ENCODE assay signal across 20 cellular contexts in genomic region chr18:77754475-77755044, GRCh38.
DNase-seq lines count a peak whose midpoint lies in the region; ATAC-seq and TF ChIP-seq lines count a peak whose summit lies in the region.
"Had no signal": no experiment of that assay in that cellular context is flagged by ENCODE, and none has a peak within 500 bp of the region (broad histone marks: within the 10 kb centered on the region; RNA-seq: fewer than 3 reads in every experiment).

No MANE protein-coding gene starts in this region.

- peak; percentile 17 for DNase-seq in COR-L47 (lab: John Stamatoyannopoulos, UW)
- DNase-seq in H7, result peak; percentile 41
- peak; percentile 52 for DNase-seq in NCI-H69 (lab: John Stamatoyannopoulos, UW)
- DNase-seq in NOMO-1 treated with dmso at 0.1 percent for 144 hours (lab: John Stamatoyannopoulos, UW; ENCODE audit: unreplicated experiment), result no peak
- DNase-seq in hepatocyte (ENCODE audit: low spot score), result no peak
- DNase-seq: DMS53; EL; Karpas-422; MV-4-11; NCI-H187 treated with DMSO at 0.1 percent for 48 hours; NCI-H2171 treated with DMSO at 0.1 percent for 48 hours; NCI-H526; NK-92 treated with Interleukin-12 subunit alpha and Interleukin-12 subunit beta, amount 100 ng/mL, for 24 hours; SIG-M5; SK-N-SH had no signal

- H4K20me1 ChIP-seq in hepatocyte (ENCODE audit: insufficient read depth, poor library complexity, severe bottlenecking), result no peaks in the 10 kb centered on the region

- no peak overlapping the region for H2AFZ ChIP-seq in hepatocyte

- no peak overlapping the region; the same call in 1 of the 2 replicates for H3K9ac ChIP-seq in iPS-20b (ENCODE audit: low read depth, low read length)
- H3K9ac ChIP-seq: SK-N-SH had no signal

- H3K27me3 ChIP-seq in H7 (ENCODE audit: control insufficient read depth, insufficient read depth, low read length), result no peaks in the 10 kb centered on the region
- no peaks in the 10 kb centered on the region for H3K27me3 ChIP-seq in iPS-20b (ENCODE audit: insufficient read depth, low read length)
- H3K27me3 ChIP-seq in hepatocyte, result peaks cover 4% of the 10 kb centered on the region

- no peak for TF ChIP-seq CTCF in hepatocyte (IDR thresholded peaks at IDR 0.05; ENCODE audit: poor library complexity)

- H3K9me3 ChIP-seq in iPS-20b (ENCODE audit: insufficient read depth, low read depth, low read length) (no peaks in the 10 kb centered on the region), hepatocyte (ENCODE audit: low read depth) (no peaks in the 10 kb centered on the region)
- H3K9me3 ChIP-seq: SK-N-SH had no signal

- H3K36me3 ChIP-seq in H7 (replicated peaks; ENCODE audit: control insufficient read depth, insufficient read depth, low read length) (no peaks in the 10 kb centered on the region), iPS-20b (ENCODE audit: insufficient read depth, low read depth, low read length) (no peaks in the 10 kb centered on the region), hepatocyte (replicated peaks; ENCODE audit: insufficient read depth, low read depth) (no peaks in the 10 kb centered on the region)

- ATAC-seq in GM21786 (IDR thresholded peaks at IDR 0.05; ENCODE audit: unreplicated experiment), result no peak
- ATAC-seq: HCT116, Panc1 had no signal

- H3K4me3 ChIP-seq in H7 (ENCODE audit: insufficient read depth, low read depth, low read length) (no peak overlapping the region), iPS-20b (ENCODE audit: low read length) (peak overlapping the region; percentile 52), hepatocyte (no peak overlapping the region)

- H3K4me2 ChIP-seq in hepatocyte, result no peak overlapping the region
- H3K4me2 ChIP-seq: SK-N-SH had no signal

- H3K27ac ChIP-seq in iPS-20b (ENCODE audit: low read length) (no peak overlapping the region), hepatocyte (no peak overlapping the region)
- H3K27ac ChIP-seq: C4-2B had no signal

- H3K79me2 ChIP-seq in hepatocyte, result no peaks in the 10 kb centered on the region

- WGBS in hepatocyte (ENCODE audit: low lambda C conversion rate, missing lambda C conversion rate), result 51% methylated on average over 7 of the region's 7 CpGs

- H3K4me1 ChIP-seq in iPS-20b (ENCODE audit: insufficient read depth, low read length), result peaks cover 24% of the 10 kb centered on the region
- no peaks in the 10 kb centered on the region for H3K4me1 ChIP-seq in hepatocyte (ENCODE audit: insufficient read depth)

- H3K9me2 ChIP-seq in hepatocyte (replicated peaks; ENCODE audit: insufficient read depth), result no peaks in the 10 kb centered on the region
- H3K9me2 ChIP-seq: SK-N-SH had no signal

Comparison
In these comparisons a context has a peak if more than half of its experiments do, and no peak if none do; other contexts are left out.
1. DNase-seq: peak in COR-L47 (single experiment), H7 (single experiment) and NCI-H69 (single experiment); none in NOMO-1 treated with dmso at 0.1 percent for 144 hours (single experiment) and hepatocyte (single experiment).